Comparison of ENCODE assay signal across 9 cellular contexts in genomic region chr10:88791924-88792323, GRCh38. TPM values are rescaled to one million over a fixed set of nuclear protein-coding genes. Genes with fewer than 3 reads are reported as not detected.
DNase-seq lines count a peak whose midpoint lies in the region; ATAC-seq, FAIRE-seq and TF ChIP-seq lines count a peak whose summit lies in the region.
"Had no signal": no experiment of that assay in that cellular context is flagged by ENCODE, and none has a peak within 500 bp of the region (broad histone marks: within the 10 kb centered on the region; RNA-seq: fewer than 3 reads in every experiment).

No MANE protein-coding gene starts in this region.

- H3K9me3 ChIP-seq in lower lobe of right lung = no peaks in the 10 kb centered on the region

- in situ Hi-C loops in Caki2 (cut with HindIII; ENCODE audit: low pct_unique_long_range_greater_than_20kb, low sequenced_read_pairs) = no loop called here

- H3K4me3 ChIP-seq in HFF-Myc (replicated peaks; ENCODE audit: low read depth, low read length) (no peak overlapping the region), lower lobe of right lung (no peak overlapping the region)

- H3K27me3 Mint-ChIP-seq in WTC11 (ENCODE audit: low read depth) = no peaks in the 10 kb centered on the region

- H3K27me3 ChIP-seq in lower lobe of right lung (ENCODE audit: low read depth) = no peaks in the 10 kb centered on the region

- POLR2A ChIA-PET in WTC11 (lab: Charles Lee) = no interaction called here

- no peaks in the 10 kb centered on the region for H3K36me3 Mint-ChIP-seq in WTC11

- TF ChIP-seq CTCF in HFF-Myc (IDR thresholded peaks at IDR 0.05; ENCODE audit: low read depth, low read length, missing control alignments) (peak; percentile 59), WTC11 (IDR thresholded peaks at IDR 0.05) (no peak), lower lobe of right lung (IDR thresholded peaks at IDR 0.05) (peak; percentile 27)

- H3K4me3 Mint-ChIP-seq in WTC11 = no peak overlapping the region

- 0 out of 2 replicates have a peak, but pooled peaks cover 4% of the 10 kb centered on the region for H3K9me3 Mint-ChIP-seq in WTC11

- H3K36me3 ChIP-seq in lower lobe of right lung = no peaks in the 10 kb centered on the region

- ATAC-seq in WTC11 (peak; percentile 95), lower lobe of right lung (no peak), HG03439 (IDR thresholded peaks at IDR 0.05; ENCODE audit: unreplicated experiment) (no peak)

- CTCF ChIA-PET in WTC11 (lab: Charles Lee) = interaction anchor here (1.2 kb wide), 1 partner anchor 63 kb away, joined by 8 read pairs; no protein-coding TSS in a partner anchor

- H3K4me1 Mint-ChIP-seq in WTC11 = peaks cover 6% of the 10 kb centered on the region; the same call in 1 of the 2 replicates

- DNase-seq in Caki2 (ENCODE audit: low read depth) (peak; percentile 16), HFF-Myc (ENCODE audit: extremely low read depth, low read depth) (no peak), WTC11 (ENCODE audit: low spot score) (peak; percentile 34), lower lobe of right lung (no peak), GM12891 (ENCODE audit: insufficient read length, low spot score) (no peak), NCI-H2029 (lab: John Stamatoyannopoulos, UW) (no peak)
- no peak for DNase-seq in stimulated activated CD4-positive, alpha-beta T cell treated with anti-CD3 and anti-CD28 coated beads, Interleukin-4, amount 100 ng/mL, for 1 hour
- DNase-seq: NCI-H1092 treated with DMSO at 0.1 percent for 48 hours had no signal

- H3K27ac Mint-ChIP-seq in WTC11 = no peak overlapping the region

- no peak overlapping the region for H3K27ac ChIP-seq in lower lobe of right lung

- no peak for FAIRE-seq in GM12891 (lab: Jason Lieb, UNC)

- intact Hi-C loops in lower lobe of right lung (cut with DNase I) = no loop called here

- TF ChIP-seq POLR2A in GM12891 (IDR thresholded peaks at IDR 0.05; ENCODE audit: low read depth, low read length) = no peak

- H3K4me1 ChIP-seq in lower lobe of right lung = no peaks in the 10 kb centered on the region

TF ChIP-seq in WTC11, 78 proteins besides CTCF, POLR2A, EP300 and RAD21 (continues in another document):
- TF ChIP-seq, protein P1, sequence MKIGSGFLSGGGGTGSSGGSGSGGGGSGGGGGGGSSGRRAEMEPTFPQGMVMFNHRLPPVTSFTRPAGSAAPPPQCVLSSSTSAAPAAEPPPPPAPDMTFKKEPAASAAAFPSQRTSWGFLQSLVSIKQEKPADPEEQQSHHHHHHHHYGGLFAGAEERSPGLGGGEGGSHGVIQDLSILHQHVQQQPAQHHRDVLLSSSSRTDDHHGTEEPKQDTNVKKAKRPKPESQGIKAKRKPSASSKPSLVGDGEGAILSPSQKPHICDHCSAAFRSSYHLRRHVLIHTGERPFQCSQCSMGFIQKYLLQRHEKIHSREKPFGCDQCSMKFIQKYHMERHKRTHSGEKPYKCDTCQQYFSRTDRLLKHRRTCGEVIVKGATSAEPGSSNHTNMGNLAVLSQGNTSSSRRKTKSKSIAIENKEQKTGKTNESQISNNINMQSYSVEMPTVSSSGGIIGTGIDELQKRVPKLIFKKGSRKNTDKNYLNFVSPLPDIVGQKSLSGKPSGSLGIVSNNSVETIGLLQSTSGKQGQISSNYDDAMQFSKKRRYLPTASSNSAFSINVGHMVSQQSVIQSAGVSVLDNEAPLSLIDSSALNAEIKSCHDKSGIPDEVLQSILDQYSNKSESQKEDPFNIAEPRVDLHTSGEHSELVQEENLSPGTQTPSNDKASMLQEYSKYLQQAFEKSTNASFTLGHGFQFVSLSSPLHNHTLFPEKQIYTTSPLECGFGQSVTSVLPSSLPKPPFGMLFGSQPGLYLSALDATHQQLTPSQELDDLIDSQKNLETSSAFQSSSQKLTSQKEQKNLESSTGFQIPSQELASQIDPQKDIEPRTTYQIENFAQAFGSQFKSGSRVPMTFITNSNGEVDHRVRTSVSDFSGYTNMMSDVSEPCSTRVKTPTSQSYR (CRISPR knock-in tag; IDR thresholded peaks at IDR 0.05) = no peak
- TF ChIP-seq ZNF138 (CRISPR knock-in tag; conservative IDR thresholded peaks at IDR 0.05) (no peak), MXD4 (CRISPR knock-in tag; IDR thresholded peaks at IDR 0.05; ENCODE audit: borderline replicate concordance) (no peak), OVOL2 (CRISPR knock-in tag; IDR thresholded peaks at IDR 0.05; ENCODE audit: borderline replicate concordance) (no peak), HMGA2 (CRISPR knock-in tag; IDR thresholded peaks at IDR 0.05) (no peak), ZNF219 (CRISPR knock-in tag; IDR thresholded peaks at IDR 0.05; ENCODE audit: borderline replicate concordance) (no peak), JUN (CRISPR knock-in tag; IDR thresholded peaks at IDR 0.05) (no peak), GTF2I (CRISPR knock-in tag; conservative IDR thresholded peaks at IDR 0.05) (no peak), TEAD4 (CRISPR knock-in tag; IDR thresholded peaks at IDR 0.05) (no peak), ESRRA (CRISPR knock-in tag; IDR thresholded peaks at IDR 0.05; ENCODE audit: borderline replicate concordance) (no peak)
- TF ChIP-seq, protein P2, sequence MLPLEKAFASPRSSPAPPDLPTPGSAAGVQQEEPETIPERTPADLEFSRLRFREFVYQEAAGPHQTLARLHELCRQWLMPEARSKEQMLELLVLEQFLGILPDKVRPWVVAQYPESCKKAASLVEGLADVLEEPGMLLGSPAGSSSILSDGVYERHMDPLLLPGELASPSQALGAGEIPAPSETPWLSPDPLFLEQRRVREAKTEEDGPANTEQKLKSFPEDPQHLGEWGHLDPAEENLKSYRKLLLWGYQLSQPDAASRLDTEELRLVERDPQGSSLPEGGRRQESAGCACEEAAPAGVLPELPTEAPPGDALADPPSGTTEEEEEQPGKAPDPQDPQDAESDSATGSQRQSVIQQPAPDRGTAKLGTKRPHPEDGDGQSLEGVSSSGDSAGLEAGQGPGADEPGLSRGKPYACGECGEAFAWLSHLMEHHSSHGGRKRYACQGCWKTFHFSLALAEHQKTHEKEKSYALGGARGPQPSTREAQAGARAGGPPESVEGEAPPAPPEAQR (CRISPR knock-in tag; IDR thresholded peaks at IDR 0.05) = no peak

TF ChIP-seq in GM12891, 5 proteins besides CTCF, POLR2A, EP300 and RAD21:
- TF ChIP-seq SPI1 (IDR thresholded peaks at IDR 0.05; ENCODE audit: low read depth, low read length) (no peak), PAX5 (IDR thresholded peaks at IDR 0.05; ENCODE audit: insufficient read depth, low read length, severe bottlenecking) (no peak), POU2F2 (IDR thresholded peaks at IDR 0.05; ENCODE audit: low read depth, low read length) (no peak), POLR2AphosphoS5 (IDR thresholded peaks at IDR 0.05; ENCODE audit: low read depth, low read length) (no peak), TAF1 (IDR thresholded peaks at IDR 0.05; ENCODE audit: low read depth, low read length) (no peak)

RNA-seq across cellular contexts. Expression of gene LIPM, which starts 10.6 kb away (rescaled TPM):
- not detected in 2 replicates for total RNA-seq in Caki2 (2014; rRNA removed; shearing (Covaris generic); ENCODE audit: low replicate concordance)
- total RNA-seq in WTC11 (2021) (not detected in 3 replicates), lower lobe of right lung (not detected)
- not detected for polyA plus RNA-seq in GM12891 (2012; ENCODE audit: low read depth, missing spikeins)

RNA-seq across cellular contexts. Expression of gene LIPN, which starts 32.1 kb away (rescaled TPM):
- total RNA-seq in Caki2 (2014; rRNA removed; shearing (Covaris generic); ENCODE audit: low replicate concordance) = not detected in 2 replicates
- total RNA-seq in WTC11 (2021) = not detected in 3 replicates
- total RNA-seq in lower lobe of right lung = 1.6 TPM
- polyA plus RNA-seq in GM12891 (2012; ENCODE audit: low read depth, missing spikeins) = 0.22 TPM

RNA-seq across cellular contexts. Expression of gene ANKRD22, which starts 59.7 kb away (rescaled TPM):
- not detected in 2 replicates for total RNA-seq in Caki2 (2014; rRNA removed; shearing (Covaris generic); ENCODE audit: low replicate concordance)
- total RNA-seq in WTC11 (2021) (not detected in 3 replicates), lower lobe of right lung (0.71 TPM)
- 0.39 TPM for polyA plus RNA-seq in GM12891 (2012; ENCODE audit: low read depth, missing spikeins)

Comparison
In these comparisons a context has a peak if more than half of its experiments do, and no peak if none do; other contexts are left out.
1. DNase-seq: peak in Caki2 (single experiment) and WTC11 (single experiment); none in HFF-Myc (single experiment), lower lobe of right lung (single experiment), GM12891 (single experiment), NCI-H2029 (single experiment) and stimulated activated CD4-positive, alpha-beta T cell treated with anti-CD3 and anti-CD28 coated beads, Interleukin-4, amount 100 ng/mL, for 1 hour (single experiment).